ENCODE assay signal across 13 cellular contexts in genomic region chr17:77914440-77915254, GRCh38. TPM values are rescaled to one million over a fixed set of nuclear protein-coding genes. Genes with fewer than 3 reads are reported as not detected.
A peak's percentile ranks its signal among the peaks of the same experiment; 100 is the strongest.
DNase-seq lines count a peak whose midpoint lies in the region; ATAC-seq, FAIRE-seq and TF ChIP-seq lines count a peak whose summit lies in the region.
"Had no signal": no experiment of that assay in that cellular context is flagged by ENCODE, and none has a peak within 500 bp of the region (broad histone marks: within the 10 kb centered on the region; RNA-seq: fewer than 3 reads in every experiment).

No MANE protein-coding gene starts in this region.

- no peaks in the 10 kb centered on the region for H3K9me3 ChIP-seq in PC-3 (ENCODE audit: low read length)
- no peaks in the 10 kb centered on the region for H3K9me3 ChIP-seq in small intestine (ENCODE audit: control insufficient read depth, low read depth)
- no peaks in the 10 kb centered on the region for H3K9me3 ChIP-seq in esophagus squamous epithelium
- H3K9me3 ChIP-seq: ascending aorta, thoracic aorta had no signal

- H3K4me1 ChIP-seq in PC-3 (ENCODE audit: insufficient read depth, low read length) (no peaks in the 10 kb centered on the region), foreskin keratinocyte (no peaks in the 10 kb centered on the region), small intestine (ENCODE audit: control insufficient read depth in 2 of 2, insufficient read depth in 1 of 2, low read depth in 1 of 2, low read length in 1 of 2) (no peaks in the 10 kb centered on the region), esophagus squamous epithelium (no peaks in the 10 kb centered on the region)
- H3K4me1 ChIP-seq: ascending aorta had no signal

- TF ChIP-seq CTCF in PC-3 (conservative IDR thresholded peaks at IDR 0.05; ENCODE audit: low read depth, low read length): peak; percentile 50
- peak; percentile 38 for TF ChIP-seq CTCF in foreskin keratinocyte (conservative IDR thresholded peaks at IDR 0.05)
- no peak for TF ChIP-seq CTCF in esophagus squamous epithelium (IDR thresholded peaks at IDR 0.05)

- no peaks in the 10 kb centered on the region for H4K20me1 ChIP-seq in PC-3 (ENCODE audit: low read length)

- intact Hi-C loops in PC-3 (cut with micrococcal nuclease) (no loop called here), esophagus squamous epithelium (cut with DNase I) (no loop called here)

- POLR2A ChIA-PET in PC-3 (lab: Charles Lee; ENCODE audit: unreplicated experiment): no interaction called here

- BruUV-seq in PC-3 (replicated peaks; lab: Mats Ljungman, UMichigan): no TSS peak

- WGBS in small intestine, 3 donors: 27 to 31% (median 29%) methylated on average over 18 of the region's 18 CpGs
- WGBS in esophagus squamous epithelium, 2 donors: 23 to 34% methylated on average over 18 of the region's 18 CpGs

- H3K9me2 ChIP-seq in PC-3 (replicated peaks; ENCODE audit: low read length): no peaks in the 10 kb centered on the region

- peak; percentile 78 for ATAC-seq in PC-3
- ATAC-seq in foreskin keratinocyte: no peak

- no peaks in the 10 kb centered on the region for H3K36me3 ChIP-seq in PC-3 (ENCODE audit: low read depth, low read length)
- H3K36me3 ChIP-seq in small intestine (ENCODE audit: control insufficient read depth in 2 of 2, insufficient read depth in 2 of 2, low read length in 2 of 2): no peaks in the 10 kb centered on the region
- H3K36me3 ChIP-seq in esophagus squamous epithelium: no peaks in the 10 kb centered on the region
- H3K36me3 ChIP-seq: ascending aorta, thoracic aorta had no signal

- H3K4me3 ChIP-seq in PC-3 (ENCODE audit: low read length) (no peak overlapping the region), small intestine (ENCODE audit: low read depth in 1 of 2, low read length in 2 of 2) (no peak overlapping the region), esophagus squamous epithelium (no peak overlapping the region)
- H3K4me3 ChIP-seq: ascending aorta, thoracic aorta had no signal

- CTCF ChIA-PET in PC-3 (lab: Charles Lee): no interaction called here

- H3K79me2 ChIP-seq in PC-3 (ENCODE audit: low read length): no peaks in the 10 kb centered on the region

- DNase-seq in DMS53 (lab: John Stamatoyannopoulos, UW): peak; percentile 34
- DNase-seq in DMS53 treated with DMSO at 0.1 percent for 48 hours (lab: John Stamatoyannopoulos, UW; ENCODE audit: unreplicated experiment): no peak
- DNase-seq in PC-3: no peak
- no peak for DNase-seq in foreskin keratinocyte
- DNase-seq in small intestine: peak; percentile 11
- DNase-seq in pons (ENCODE audit: low spot score): no peak
- no peak for DNase-seq in mesenteric fat pad (ENCODE audit: low spot score)
- DNase-seq in esophagus squamous epithelium (lab: John Stamatoyannopoulos, UW): no peak
- DNase-seq: activated CD8-positive, alpha-beta memory T cell treated with anti-CD3 and anti-CD28 coated beads for 24 hours; foreskin melanocyte; stimulated activated CD4-positive, alpha-beta T cell treated with anti-CD3 and anti-CD28 coated beads, Interleukin-4, amount 100 ng/mL, for 24 hours had no signal

- H3K4me2 ChIP-seq in PC-3 (ENCODE audit: low read length): no peak overlapping the region

- no peak for FAIRE-seq in small intestine (lab: Jason Lieb, UNC)

- peaks cover 60% of the 10 kb centered on the region for H3K27me3 ChIP-seq in PC-3 (ENCODE audit: low read length)
- H3K27me3 ChIP-seq in foreskin keratinocyte: peaks cover 58% of the 10 kb centered on the region
- peaks cover 0 to 23% of the 10 kb centered on the region in 2 donors for H3K27me3 ChIP-seq in small intestine (ENCODE audit: control insufficient read depth in 2 of 2, insufficient read depth in 2 of 2, low read length in 2 of 2)
- H3K27me3 ChIP-seq in esophagus squamous epithelium: peaks cover 0 to 91% (median 1%) of the 10 kb centered on the region in 4 donors
- H3K27me3 ChIP-seq: ascending aorta had no signal

- no peak overlapping the region for H2AFZ ChIP-seq in PC-3 (ENCODE audit: low read length)

- TF ChIP-seq POLR2A in esophagus squamous epithelium (IDR thresholded peaks at IDR 0.05): no peak

- H3F3A ChIP-seq in PC-3 (ENCODE audit: low read length, unreplicated experiment): no peaks in the 10 kb centered on the region

- H3K27ac ChIP-seq in PC-3 (ENCODE audit: low read length): no peak overlapping the region
- no peak overlapping the region for H3K27ac ChIP-seq in foreskin keratinocyte
- no peak overlapping the region for H3K27ac ChIP-seq in small intestine (ENCODE audit: low read depth in 1 of 2, low read length in 1 of 2)
- H3K27ac ChIP-seq in esophagus squamous epithelium: no peak overlapping the region
- H3K27ac ChIP-seq: ascending aorta, thoracic aorta had no signal

- no peak overlapping the region for H3K9ac ChIP-seq in PC-3 (ENCODE audit: low read length)

RNA-seq across cellular contexts. Expression of gene TNRC6C, which starts 43.9 kb away (rescaled TPM):
- 5.3 and 6.0 TPM in 2 replicates for total RNA-seq in PC-3 (2014; rRNA removed)
- total RNA-seq in foreskin keratinocyte: 1.5 and 1.8 TPM in 2 replicates
- polyA plus RNA-seq in foreskin keratinocyte: 0.17 and 0.20 TPM in 2 replicates
- 1 to 10 TPM in 2 of 3 donors, under 1 TPM in 1; 0.89 to 3.5 (median 1.1) TPM for polyA plus RNA-seq in small intestine
- 24.7 TPM for total RNA-seq in mesenteric fat pad
- 10 to 100 TPM in 1 of 4 donors, 1 to 10 TPM in 3; 2.6 to 10.9 (median 4.7) TPM for total RNA-seq in esophagus squamous epithelium

Comparison
In these comparisons a context has a peak if more than half of its experiments do, and no peak if none do; other contexts are left out.
1. DNase-seq: peak in DMS53 (single experiment) and small intestine (single experiment); none in DMS53 treated with DMSO at 0.1 percent for 48 hours (single experiment), PC-3 (single experiment), foreskin keratinocyte (0 of 2), pons (single experiment), mesenteric fat pad (single experiment) and esophagus squamous epithelium (single experiment).
2. CTCF ChIP-seq: peak in PC-3 (single experiment) and foreskin keratinocyte (single experiment); none in esophagus squamous epithelium (0 of 6).